In genomic region chr9:129836342-129837007, GRCh38 we compare ENCODE assay signal across 8 cellular contexts. TPM values are rescaled to one million over a fixed set of nuclear protein-coding genes. Genes with fewer than 3 reads are reported as not detected.
A peak's percentile ranks its signal among the peaks of the same experiment; 100 is the strongest.
DNase-seq lines count a peak whose midpoint lies in the region; FAIRE-seq and TF ChIP-seq lines count a peak whose summit lies in the region.

No MANE protein-coding gene starts in this region.

- peaks cover 2 to 5% of the 10 kb centered on the region in 2 donors for H3K36me3 ChIP-seq in small intestine (ENCODE audit: control insufficient read depth in 2 of 2, insufficient read depth in 2 of 2, low read length in 2 of 2)

- no peak for FAIRE-seq in small intestine (lab: Jason Lieb, UNC)

- H3K4me1 ChIP-seq in small intestine (ENCODE audit: control insufficient read depth in 2 of 2, insufficient read depth in 1 of 2, low read depth in 1 of 2, low read length in 1 of 2): peaks cover 0 to 4% of the 10 kb centered on the region in 2 donors

- H3K4me3 ChIP-seq in GM12875 (ENCODE audit: low read depth, low read length) (peak overlapping the region; percentile 97), coronary artery (peak overlapping the region; percentile 95), small intestine (ENCODE audit: low read depth in 1 of 2, low read length in 2 of 2) (peak overlapping the region in 1 of 2 donors; percentile 93)

- DNase-seq in T-helper 1 cell (peak in 4 of 5 donors; percentile 29 to 54 (median 38)), coronary artery (ENCODE audit: low spot score) (no peak), nephron progenitor cell (peak; percentile 26), HK-2 (ENCODE audit: unreplicated experiment) (no peak), NCI-H446 (lab: John Stamatoyannopoulos, UW) (no peak), small intestine (no peak), NCI-H1417 treated with DMSO at 0.1 percent for 48 hours (lab: John Stamatoyannopoulos, UW) (no peak)

- no peaks in the 10 kb centered on the region for H3K27me3 ChIP-seq in small intestine (ENCODE audit: control insufficient read depth in 2 of 2, insufficient read depth in 2 of 2, low read length in 2 of 2)

- no peaks in the 10 kb centered on the region for H3K9me3 ChIP-seq in small intestine (ENCODE audit: control insufficient read depth, low read depth)

- H3K27me3 Mint-ChIP-seq in nephron progenitor cell (ENCODE audit: low read depth, poor library complexity): no peaks in the 10 kb centered on the region

- H3K27ac Mint-ChIP-seq in nephron progenitor cell: peak overlapping the region; percentile 36

- peaks cover 53% of the 10 kb centered on the region for H3K4me1 Mint-ChIP-seq in nephron progenitor cell

- 30 to 33% (median 31%) methylated on average over 16 of the region's 16 CpGs for WGBS in small intestine, 3 donors

- H3K4me3 Mint-ChIP-seq in nephron progenitor cell: peak overlapping the region; percentile 94

- TF ChIP-seq CTCF in GM12875 (IDR thresholded peaks at IDR 0.05; ENCODE audit: borderline replicate concordance, insufficient read depth, low read depth, low read length) (no peak), coronary artery (IDR thresholded peaks at IDR 0.05) (no peak), nephron progenitor cell (IDR thresholded peaks at IDR 0.05) (no peak)

- H3K36me3 Mint-ChIP-seq in nephron progenitor cell (ENCODE audit: low read depth): peaks cover 19% of the 10 kb centered on the region

- no peaks in the 10 kb centered on the region for H3K9me3 Mint-ChIP-seq in nephron progenitor cell

- H3K27ac ChIP-seq in coronary artery (peak overlapping the region in 1 of 2 donors; percentile 91), small intestine (ENCODE audit: low read depth in 1 of 2, low read length in 1 of 2) (no peak overlapping the region)

RNA-seq across cellular contexts. Expression of gene USP20, which starts 1.2 kb away (rescaled TPM):
- 10 to 100 TPM; 16.9 to 47.0 (median 23.9) TPM for polyA plus RNA-seq in small intestine

RNA-seq across cellular contexts. Expression of gene C9orf78, which starts 1.4 kb away (rescaled TPM):
- 10 to 100 TPM; 58.3 to 62.6 (median 60.5) TPM for polyA plus RNA-seq in small intestine

RNA-seq across cellular contexts. Expression of gene TOR1A, which starts 12.5 kb away (rescaled TPM):
- 10 to 100 TPM; 16.3 to 29.4 (median 16.8) TPM for polyA plus RNA-seq in small intestine

RNA-seq across cellular contexts. Expression of gene TOR1B, which starts 33.5 kb away (rescaled TPM):
- 10 to 100 TPM in 2 of 3 donors, 1 to 10 TPM in 1; 7.0 to 22.9 (median 12.1) TPM for polyA plus RNA-seq in small intestine

Comparison
In these comparisons a context has a peak if more than half of its experiments do, and no peak if none do; other contexts are left out.
1. DNase-seq: peak in T-helper 1 cell (4 of 5) and nephron progenitor cell (single experiment); none in coronary artery (single experiment), HK-2 (single experiment), NCI-H446 (0 of 2), small intestine (single experiment) and NCI-H1417 treated with DMSO at 0.1 percent for 48 hours (single experiment).